9 cellular contexts compared by ENCODE assay signal in the genomic region with DNA sequence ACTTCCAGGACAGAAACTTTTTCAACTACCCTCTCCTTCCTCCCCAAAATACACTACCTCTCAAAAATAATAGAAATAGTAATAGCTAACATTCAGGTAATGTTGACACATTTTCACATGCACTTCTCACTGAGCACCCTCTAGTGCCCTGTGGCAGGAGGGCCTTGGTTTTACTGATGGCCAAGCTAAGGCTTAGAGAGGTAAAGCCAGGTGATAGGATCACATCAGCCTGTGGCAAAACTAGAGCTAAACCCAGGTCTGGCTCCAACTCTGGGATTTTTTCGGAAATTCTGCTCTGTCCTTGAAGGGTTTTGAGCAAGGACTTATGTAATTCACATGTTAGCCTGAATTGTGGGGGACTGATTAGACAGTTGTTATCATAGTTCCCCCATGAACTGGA. TPM values are rescaled to one million over a fixed set of nuclear protein-coding genes. Genes with fewer than 3 reads are reported as not detected.
DNase-seq lines count a peak whose midpoint lies in the region; ATAC-seq lines count a peak whose summit lies in the region.
"Had no signal": no experiment of that assay in that cellular context is flagged by ENCODE, and none has a peak within 500 bp of the region (broad histone marks: within the 10 kb centered on the region; RNA-seq: fewer than 3 reads in every experiment).

No MANE protein-coding gene starts in this region.

- peak; percentile 27 for DNase-seq in activated naive CD4-positive, alpha-beta T cell treated with Interleukin-2 at 50 U/mL for 16 hours
- no peak for DNase-seq in activated naive CD4-positive, alpha-beta T cell (lab: John Stamatoyannopoulos, UW)
- DNase-seq in activated T-cell treated with anti-CD3 and anti-CD28 coated beads, Interleukin-2, amount 50 U/mL, for 1 hour, result peak; percentile 26
- DNase-seq in iPS-NIHi7 (ENCODE audit: extremely low spot score) (peak; percentile 19), mucosa of gallbladder (ENCODE audit: low spot score) (no peak)
- DNase-seq: NCI-H187 treated with DMSO at 0.1 percent for 48 hours had no signal

- ATAC-seq in HG03196 (IDR thresholded peaks at IDR 0.05; ENCODE audit: unreplicated experiment) (no peak), GM21381 (IDR thresholded peaks at IDR 0.05; ENCODE audit: unreplicated experiment) (no peak)

- H3K27ac ChIP-seq in temporal lobe (ENCODE audit: low read depth, low read length), result peak overlapping the region; percentile 72

RNA-seq across cellular contexts. Expression of a gene that starts 0.9 kb away (rescaled TPM):
- total RNA-seq in temporal lobe, result 10.3 TPM
- total RNA-seq in mucosa of gallbladder, result 17.5 TPM

Comparison
In these comparisons a context has a peak if more than half of its experiments do, and no peak if none do; other contexts are left out.
1. DNase-seq: peak in activated naive CD4-positive, alpha-beta T cell treated with Interleukin-2 at 50 U/mL for 16 hours (single experiment), activated T-cell treated with anti-CD3 and anti-CD28 coated beads, Interleukin-2, amount 50 U/mL, for 1 hour (single experiment) and iPS-NIHi7 (single experiment); none in activated naive CD4-positive, alpha-beta T cell (0 of 4) and mucosa of gallbladder (single experiment).